In the genomic region with DNA sequence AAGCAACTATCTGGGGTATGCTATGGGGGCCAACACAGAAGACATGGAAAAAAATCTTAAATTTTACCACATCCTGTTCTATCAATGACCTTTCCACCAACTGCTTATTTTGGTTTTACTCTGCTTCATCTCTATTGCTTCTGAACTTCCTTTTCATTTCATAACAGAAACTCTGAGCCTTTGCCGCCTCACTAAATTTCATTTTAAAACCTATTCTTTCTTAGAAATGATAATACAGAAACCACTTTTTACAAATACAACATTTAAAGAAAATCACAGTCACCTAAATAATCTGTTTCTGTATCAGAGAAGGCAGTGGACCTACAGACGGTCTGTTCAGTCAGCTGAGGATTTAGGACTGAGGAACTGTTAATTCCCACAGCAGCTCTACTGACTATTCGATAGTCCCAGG, we compare ENCODE assay signal across 12 cellular contexts.
A peak's percentile ranks its signal among the peaks of the same experiment; 100 is the strongest.
DNase-seq lines count a peak whose midpoint lies in the region; ATAC-seq, FAIRE-seq and TF ChIP-seq lines count a peak whose summit lies in the region.
"Had no signal": no experiment of that assay in that cellular context is flagged by ENCODE, and none has a peak within 500 bp of the region (broad histone marks: within the 10 kb centered on the region; RNA-seq: fewer than 3 reads in every experiment).

No MANE protein-coding gene starts in this region.

- peak overlapping the region; percentile 81 for H3K4me2 ChIP-seq in GM12878 (ENCODE audit: control insufficient read depth, insufficient read depth)

- no peak overlapping the region for H2AFZ ChIP-seq in GM12878 (ENCODE audit: control insufficient read depth, low read depth, low read length)

- H4K20me1 ChIP-seq in GM12878 (ENCODE audit: control insufficient read depth, insufficient read depth) = no peaks in the 10 kb centered on the region

- BruUV-seq in GM12878 (replicated peaks; lab: Mats Ljungman, UMichigan) = no TSS peak

- TF ChIP-seq CTCF in GM12878 (IDR thresholded peaks at IDR 0.05 in 2 of 3, conservative IDR thresholded peaks at IDR 0.05 in 1 of 3; ENCODE audit: control insufficient read depth in 2 of 3, extremely low read depth in 1 of 3, insufficient read depth in 1 of 3, low read depth in 3 of 3, low read length in 3 of 3) (no peak), WTC11 (IDR thresholded peaks at IDR 0.05) (no peak), pancreas (IDR thresholded peaks at IDR 0.05) (no peak)

- intact Hi-C loops in GM12878 (cut with micrococcal nuclease; ENCODE audit: unreplicated experiment) (no loop called here), pancreas (cut with DNase I) (no loop called here)
- intact Hi-C loops in activated CD4-positive, alpha-beta T cell treated with anti-CD3 and anti-CD28 coated beads, Interleukin-2, amount 10 ng/mL, durations not matched to agents 24 days and 14 days (cut with micrococcal nuclease) = loop anchor here (5.0 kb wide), 1 partner anchor 117 kb away; the partner anchor contains the start of gene KCNQ5

- peak overlapping the region; percentile 82 for H3K27ac ChIP-seq in GM12878 (ENCODE audit: control insufficient read depth, insufficient read depth)
- no peak overlapping the region for H3K27ac ChIP-seq in pancreas

- peaks cover 4% of the 10 kb centered on the region for H3K9me3 Mint-ChIP-seq in WTC11
- no peaks in the 10 kb centered on the region for H3K9me3 Mint-ChIP-seq in activated CD4-positive, alpha-beta T cell treated with anti-CD3 and anti-CD28 coated beads, Interleukin-2, amount 10 ng/mL, durations not matched to agents 24 days and 14 days

- H3K9me3 ChIP-seq in GM12878 (replicated peaks; ENCODE audit: control insufficient read depth, insufficient read depth, low read length) (no peaks in the 10 kb centered on the region; the same call in 1 of the 3 replicates), pancreas (no peaks in the 10 kb centered on the region)

- peaks cover 17% of the 10 kb centered on the region for H3K4me1 Mint-ChIP-seq in WTC11
- peaks cover 31% of the 10 kb centered on the region for H3K4me1 Mint-ChIP-seq in activated CD4-positive, alpha-beta T cell treated with anti-CD3 and anti-CD28 coated beads, Interleukin-2, amount 10 ng/mL, durations not matched to agents 24 days and 14 days

- no peak for TF ChIP-seq RAD21 in GM12878 (IDR thresholded peaks at IDR 0.05; ENCODE audit: insufficient read depth, low read depth, low read length)

- peaks cover 9% of the 10 kb centered on the region for H3K79me2 ChIP-seq in GM12878 (ENCODE audit: control insufficient read depth, insufficient read depth, low read length)

- H3K36me3 ChIP-seq in GM12878 (ENCODE audit: control insufficient read depth in 2 of 2, insufficient read depth in 2 of 2, low read length in 1 of 2) (no peaks in the 10 kb centered on the region), pancreas (no peaks in the 10 kb centered on the region)

- no peak for TF ChIP-seq POLR2A in GM12878 (IDR thresholded peaks at IDR 0.05; ENCODE audit: low read depth, low read length)

- peaks cover 24% of the 10 kb centered on the region for H3K4me1 ChIP-seq in GM12878 (ENCODE audit: control insufficient read depth, insufficient read depth, low read length)
- H3K4me1 ChIP-seq in pancreas = no peaks in the 10 kb centered on the region

- 0 out of 2 replicates have a peak overlapping the region, but pooled peaks have one; percentile 33 for H3K4me3 ChIP-seq in GM12878
- no peak overlapping the region for H3K4me3 ChIP-seq in pancreas

- no peaks in the 10 kb centered on the region for H3K36me3 Mint-ChIP-seq in WTC11
- peaks cover 3% of the 10 kb centered on the region for H3K36me3 Mint-ChIP-seq in activated CD4-positive, alpha-beta T cell treated with anti-CD3 and anti-CD28 coated beads, Interleukin-2, amount 10 ng/mL, durations not matched to agents 24 days and 14 days (ENCODE audit: low read depth)

- POLR2A ChIA-PET in GM12878 (lab: Charles Lee) (interaction anchor here (1.0 to 1.1 kb wide), 3 partner anchors 50 to 119 kb away, joined by 3 read pairs; no protein-coding TSS in a partner anchor), WTC11 (lab: Charles Lee) (no interaction called here)

- 0% methylated on average over 3 of the region's 3 CpGs for WGBS in GM12878 (ENCODE audit: insufficient coverage, insufficient replicate concordance, low lambda C conversion rate, missing lambda C conversion rate)
- 77 to 86% methylated on average over 3 of the region's 3 CpGs for WGBS in pancreas, 2 donors

- no peak overlapping the region for H3K27ac Mint-ChIP-seq in WTC11
- no peak overlapping the region for H3K27ac Mint-ChIP-seq in activated CD4-positive, alpha-beta T cell treated with anti-CD3 and anti-CD28 coated beads, Interleukin-2, amount 10 ng/mL, durations not matched to agents 24 days and 14 days

- no peak for TF ChIP-seq EP300 in GM12878 (IDR thresholded peaks at IDR 0.05; ENCODE audit: borderline replicate concordance in 1 of 2, control insufficient read depth in 1 of 2, low read depth in 2 of 2, low read length in 2 of 2)

- ATAC-seq in GM18519 (IDR thresholded peaks at IDR 0.05; ENCODE audit: low FRiP score, unreplicated experiment) (peak; percentile 56), GM21529 (IDR thresholded peaks at IDR 0.05; ENCODE audit: unreplicated experiment) (peak; percentile 61), HG03378 (IDR thresholded peaks at IDR 0.05; ENCODE audit: unreplicated experiment) (peak; percentile 66), GM12878 (peak; percentile 75), WTC11 (no peak), pancreas (no peak)
- ATAC-seq: Panc1 had no signal

- in situ Hi-C loops in GM12878 (cut with MboI) = no loop called here

- no peak overlapping the region for H3K4me3 Mint-ChIP-seq in WTC11
- no peak overlapping the region for H3K4me3 Mint-ChIP-seq in activated CD4-positive, alpha-beta T cell treated with anti-CD3 and anti-CD28 coated beads, Interleukin-2, amount 10 ng/mL, durations not matched to agents 24 days and 14 days

- H3K9ac ChIP-seq in GM12878 (ENCODE audit: control insufficient read depth, insufficient read depth, low read length) = peak overlapping the region; percentile 39

- DNase-seq in GM12878 (ENCODE audit: low read depth, low spot score) (peak; percentile 49), WTC11 (ENCODE audit: low spot score) (no peak), pancreas (no peak)
- DNase-seq in activated CD4-positive, alpha-beta T cell treated with anti-CD3 and anti-CD28 coated beads, Interleukin-2, amount 10 ng/mL, durations not matched to agents 24 days and 14 days = no peak
- no peak for DNase-seq in activated T-cell treated with anti-CD3 and anti-CD28 coated beads, Interleukin-2, amount 50 U/mL, for 1 hour
- DNase-seq: activated T-cell treated with anti-CD3 and anti-CD28 coated beads, Interleukin-2, amount 50 U/mL, for 48 hours had no signal

- H3K27me3 Mint-ChIP-seq in WTC11 (ENCODE audit: low read depth) = no peaks in the 10 kb centered on the region
- H3K27me3 Mint-ChIP-seq in activated CD4-positive, alpha-beta T cell treated with anti-CD3 and anti-CD28 coated beads, Interleukin-2, amount 10 ng/mL, durations not matched to agents 24 days and 14 days = no peaks in the 10 kb centered on the region

- SMC1A ChIA-PET in GM12878 (lab: Charles Lee; ENCODE audit: uncharacterized antibody, unreplicated experiment) = interaction anchor here (0.8 to 3.4 kb wide), 11 partner anchors 12 to 114 kb away, joined by 3 to 27 read pairs (median 5); no protein-coding TSS in a partner anchor

- CTCF ChIA-PET in GM12878 (lab: Yijun Ruan, JAX) (interaction anchor here (0.7 to 2.0 kb wide), 4 partner anchors 12 to 123 kb away, joined by 3 to 9 read pairs (median 3); no protein-coding TSS in a partner anchor), WTC11 (lab: Charles Lee) (no interaction called here)

- peak; percentile 47 for FAIRE-seq in GM12878 (lab: Jason Lieb, UNC)
- no peak for FAIRE-seq in pancreas (lab: Jason Lieb, UNC)
- FAIRE-seq: G401.6, keratinocyte had no signal

- no peaks in the 10 kb centered on the region for H3K27me3 ChIP-seq in GM12878 (replicated peaks in 1 of 2; ENCODE audit: control insufficient read depth in 2 of 2, insufficient read depth in 2 of 2, low read length in 1 of 2)
- no peaks in the 10 kb centered on the region for H3K27me3 ChIP-seq in pancreas

- RAD21 ChIA-PET in GM12878 (lab: Charles Lee; ENCODE audit: unreplicated experiment) = interaction anchor here (0.7 to 3.6 kb wide), 8 partner anchors 10 to 349 kb away, joined by 3 to 29 read pairs (median 4); no protein-coding TSS in a partner anchor

TF ChIP-seq in GM12878, 131 proteins besides CTCF, POLR2A, EP300 and RAD21 (continues in another document):
- TF ChIP-seq JUND (IDR thresholded peaks at IDR 0.05; ENCODE audit: low read depth, low read length) = no peak
- TF ChIP-seq SMARCA5 (IDR thresholded peaks at IDR 0.05) = no peak
- 0 out of 2 replicates have a peak, but pooled peaks have one; percentile 68 for TF ChIP-seq CBX5 (IDR thresholded peaks at IDR 0.05; ENCODE audit: low read depth)

TF ChIP-seq in WTC11, 78 proteins besides CTCF, POLR2A, EP300 and RAD21 (continues in another document):
- TF ChIP-seq, protein P1, sequence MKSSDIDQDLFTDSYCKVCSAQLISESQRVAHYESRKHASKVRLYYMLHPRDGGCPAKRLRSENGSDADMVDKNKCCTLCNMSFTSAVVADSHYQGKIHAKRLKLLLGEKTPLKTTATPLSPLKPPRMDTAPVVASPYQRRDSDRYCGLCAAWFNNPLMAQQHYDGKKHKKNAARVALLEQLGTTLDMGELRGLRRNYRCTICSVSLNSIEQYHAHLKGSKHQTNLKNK (CRISPR knock-in tag; IDR thresholded peaks at IDR 0.05) = no peak
- no peak for TF ChIP-seq CBFB (CRISPR knock-in tag; IDR thresholded peaks at IDR 0.05; ENCODE audit: low read depth)
- no peak for TF ChIP-seq ATF2 (CRISPR knock-in tag; IDR thresholded peaks at IDR 0.05; ENCODE audit: borderline replicate concordance, low read depth)
- no peak for TF ChIP-seq ATF1 (CRISPR knock-in tag; IDR thresholded peaks at IDR 0.05)

Comparison
In these comparisons a context has a peak if more than half of its experiments do, and no peak if none do; other contexts are left out.
1. ATAC-seq: peak in GM18519 (single experiment), GM21529 (single experiment), HG03378 (single experiment) and GM12878 (single experiment); none in WTC11 (single experiment) and pancreas (0 of 4).